ENCODE assay signal across 27 cellular contexts in the genomic region with DNA sequence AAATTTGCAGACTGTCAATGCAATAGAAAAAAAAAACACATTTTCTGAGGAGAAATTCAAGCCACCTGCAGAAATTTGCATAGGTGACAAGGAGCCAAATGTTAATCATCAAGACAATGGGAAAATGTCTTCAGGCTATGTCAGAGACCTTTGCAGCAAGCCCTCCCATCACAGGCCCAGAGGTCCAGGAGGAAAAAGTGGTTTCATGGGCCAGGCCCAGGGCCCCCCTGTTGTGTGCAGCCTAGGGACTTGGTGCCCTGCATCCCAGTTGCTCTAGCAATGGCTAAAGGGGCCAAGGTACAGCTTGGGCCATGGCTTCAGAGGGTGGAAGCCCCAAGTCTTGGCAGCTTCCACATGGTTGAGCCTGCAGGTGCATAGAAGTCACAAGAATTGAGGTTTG.
"Had no signal": no experiment of that assay in that cellular context is flagged by ENCODE, and none has a peak within 500 bp of the region (broad histone marks: within the 10 kb centered on the region; RNA-seq: fewer than 3 reads in every experiment).

No MANE protein-coding gene starts in this region.

- H3K4me1 Mint-ChIP-seq: stimulated activated memory B cell treated with anti-CD40 and anti-IgM and Interleukin-4, amounts not matched to agents 10 μg/mL and 1 μg/mL and 100 μg/mL, for 72 hours had no signal

- H3K27ac ChIP-seq: stomach, suprapubic skin, testis, thoracic aorta, thyroid gland, tibial artery, tibial nerve, transverse colon, upper lobe of left lung, upper lobe of right lung, uterus, vagina had no signal

- H3K4me1 ChIP-seq: stomach, suprapubic skin, testis, thyroid gland, tibial artery, tibial nerve, transverse colon, upper lobe of left lung, upper lobe of right lung, uterus, vagina had no signal

- H3K4me3 Mint-ChIP-seq: stimulated activated effector memory CD8-positive, alpha-beta T cell treated with anti-CD3 and anti-CD28 coated beads, Interleukin-12 subunit alpha, Interleukin-12 subunit beta, amount 100 ng/mL, for 72 hours; stimulated activated memory B cell treated with anti-CD40 and anti-IgM and Interleukin-4, amounts not matched to agents 10 μg/mL and 1 μg/mL and 100 μg/mL, for 72 hours; stimulated activated naive CD8-positive, alpha-beta T cell treated with anti-CD3 and anti-CD28 coated beads, Interleukin-15, amount 100 ng/mL, for 72 hours; stimulated activated naive CD8-positive, alpha-beta T cell treated with anti-CD3 and anti-CD28 coated beads, Interleukin-15, Interleukin-2, amounts not matched to agents 100 ng/mL and 50 ng/mL, for 24 hours; type B pancreatic cell had no signal

- H3K36me3 ChIP-seq: uterus had no signal

- H3K4me3 ChIP-seq: stomach, suprapubic skin, testis, thoracic aorta, thyroid gland, tibial artery, tibial nerve, transverse colon, upper lobe of left lung, upper lobe of right lung, uterus, vagina had no signal

- H3K27me3 Mint-ChIP-seq: stimulated activated naive CD8-positive, alpha-beta T cell treated with anti-CD3 and anti-CD28 coated beads, Interleukin-15, amount 100 ng/mL, for 72 hours; stimulated activated naive CD8-positive, alpha-beta T cell treated with anti-CD3 and anti-CD28 coated beads, Interleukin-15, Interleukin-2, amounts not matched to agents 100 ng/mL and 50 ng/mL, for 24 hours; type B pancreatic cell had no signal

- H3K27ac Mint-ChIP-seq: stimulated activated effector memory CD8-positive, alpha-beta T cell treated with anti-CD3 and anti-CD28 coated beads, Interleukin-12 subunit alpha, Interleukin-12 subunit beta, amount 100 ng/mL, for 72 hours; stimulated activated memory B cell treated with anti-CD40 and anti-IgM and Interleukin-4, amounts not matched to agents 10 μg/mL and 1 μg/mL and 100 μg/mL, for 72 hours; stimulated activated naive CD8-positive, alpha-beta T cell treated with anti-CD3 and anti-CD28 coated beads, Interleukin-15, amount 100 ng/mL, for 72 hours; stimulated activated naive CD8-positive, alpha-beta T cell treated with anti-CD3 and anti-CD28 coated beads, Interleukin-15, Interleukin-2, amounts not matched to agents 100 ng/mL and 50 ng/mL, for 24 hours; type B pancreatic cell had no signal

- DNase-seq: stimulated activated CD4-positive, alpha-beta T cell treated with anti-CD3 and anti-CD28 coated beads, Interleukin-2, amount 100 ng/mL, for 48 hours; stimulated activated CD4-positive, alpha-beta T cell treated with anti-CD3 and anti-CD28 coated beads, Interleukin-4, amount 100 ng/mL, for 1 hour; stimulated activated CD4-positive, alpha-beta T cell treated with anti-CD3 and anti-CD28 coated beads, Interleukin-4, amount 100 ng/mL, for 24 hours; stimulated activated CD4-positive, alpha-beta T cell treated with anti-CD3 and anti-CD28 coated beads, Interleukin-4, amount 100 ng/mL, for 4 hours; stimulated activated CD8-positive, alpha-beta memory T cell treated with anti-CD3 and anti-CD28 coated beads, Interleukin-4, amount 100 ng/mL, for 48 hours; stimulated activated naive CD4-positive, alpha-beta T cell; stimulated activated naive CD4-positive, alpha-beta T cell treated with Interleukin-2 at 50 U/mL for 16 hours; stimulated activated naive CD8-positive, alpha-beta T cell treated with anti-CD3 and anti-CD28 coated beads, Interleukin-15, amount 100 ng/mL, for 72 hours; stimulated activated naive CD8-positive, alpha-beta T cell treated with anti-CD3 and anti-CD28 coated beads, Interleukin-15, Interleukin-2, amounts not matched to agents 100 U/mL and 50 U/mL, for 24 hours; stomach; substantia nigra; testis; thyroid gland; tibial artery; transverse colon; trophoblast cell; upper lobe of left lung; upper lobe of right lung; uterus had no signal

- H3K9me3 ChIP-seq: testis, thyroid gland, upper lobe of right lung had no signal

- ATAC-seq: stimulated activated effector memory CD8-positive, alpha-beta T cell treated with anti-CD3 and anti-CD28 coated beads, Interleukin-12 subunit alpha, Interleukin-12 subunit beta, amount 100 ng/mL, for 72 hours; stimulated activated memory B cell treated with anti-CD40 and anti-IgM and Interleukin-4, amounts not matched to agents 10 μg/mL and 1 μg/mL and 100 μg/mL, for 72 hours; stimulated activated naive CD8-positive, alpha-beta T cell treated with anti-CD3 and anti-CD28 coated beads, Interleukin-15, amount 100 ng/mL, for 72 hours; stimulated activated naive CD8-positive, alpha-beta T cell treated with anti-CD3 and anti-CD28 coated beads, Interleukin-15, Interleukin-2, amounts not matched to agents 100 U/mL and 50 U/mL, for 24 hours; upper lobe of right lung had no signal
